Comparison of ENCODE assay signal across 22 cellular contexts in genomic region chr6:137813308-137813707, GRCh38. TPM values are rescaled to one million over a fixed set of nuclear protein-coding genes. Genes with fewer than 3 reads are reported as not detected.
DNase-seq lines count a peak whose midpoint lies in the region; ATAC-seq, FAIRE-seq and TF ChIP-seq lines count a peak whose summit lies in the region.
"Had no signal": no experiment of that assay in that cellular context is flagged by ENCODE, and none has a peak within 500 bp of the region (broad histone marks: within the 10 kb centered on the region; RNA-seq: fewer than 3 reads in every experiment).

No MANE protein-coding gene starts in this region.

- peak; percentile 39 to 54 for ATAC-seq in activated T-cell treated with anti-CD3 and anti-CD28 coated beads, Interleukin-2, amount 50 U/mL, for 72 hours (replicated peaks in 1 of 2)
- ATAC-seq: activated CD4-positive, CD25-positive, alpha-beta regulatory T cell treated with anti-CD3 and anti-CD28 coated beads, Interleukin-2, amount 50 U/mL, for 24 hours; gastrocnemius medialis; pancreas; sciatic nerve had no signal

- H3K4me3 ChIP-seq in bronchial epithelial cell (ENCODE audit: low read depth, low read length) (no peak overlapping the region), prostate gland (no peak overlapping the region)
- H3K4me3 ChIP-seq: gastrocnemius medialis, pancreas had no signal

- POLR2A ChIA-PET in GM10248 (lab: Yijun Ruan, JAX), result no interaction called here

- H3K4me1 ChIP-seq in prostate gland (replicated peaks), result no peaks in the 10 kb centered on the region

- H3K4me1 Mint-ChIP-seq in activated T-cell treated with anti-CD3 and anti-CD28 coated beads, Interleukin-2, amount 50 U/mL, for 72 hours (ENCODE audit: low read depth), result peaks cover 85% of the 10 kb centered on the region
- peaks cover 35% of the 10 kb centered on the region for H3K4me1 Mint-ChIP-seq in nephron progenitor cell

- H3K27me3 ChIP-seq in bronchial epithelial cell (ENCODE audit: control insufficient read depth, insufficient read depth, low read length) (no peaks in the 10 kb centered on the region), prostate gland (replicated peaks; ENCODE audit: insufficient read depth) (no peaks in the 10 kb centered on the region)
- H3K27me3 ChIP-seq: gastrocnemius medialis, pancreas had no signal

- no peaks in the 10 kb centered on the region for H3K9me3 ChIP-seq in prostate gland
- H3K9me3 ChIP-seq: gastrocnemius medialis, pancreas had no signal

- H3K27me3 Mint-ChIP-seq in activated T-cell treated with anti-CD3 and anti-CD28 coated beads, Interleukin-2, amount 50 U/mL, for 72 hours (ENCODE audit: low read depth), result no peaks in the 10 kb centered on the region
- no peaks in the 10 kb centered on the region for H3K27me3 Mint-ChIP-seq in nephron progenitor cell (ENCODE audit: low read depth, poor library complexity)

- no peak for FAIRE-seq in bronchial epithelial cell (lab: Jason Lieb, UNC)
- FAIRE-seq: kidney, pancreas had no signal

- TF ChIP-seq POLR2A in prostate gland (IDR thresholded peaks at IDR 0.05), result no peak

- intact Hi-C loops in prostate gland (cut with DNase I), result no loop called here

- H3K9me3 Mint-ChIP-seq in activated T-cell treated with anti-CD3 and anti-CD28 coated beads, Interleukin-2, amount 50 U/mL, for 72 hours, result no peaks in the 10 kb centered on the region
- no peaks in the 10 kb centered on the region for H3K9me3 Mint-ChIP-seq in nephron progenitor cell
- H3K9me3 Mint-ChIP-seq: activated T-helper 2 cell treated with anti-CD3 and anti-CD28 coated beads, Interferon-gamma antibody, Interleukin-2, Interleukin-4, amounts not matched to agents 10 μg/mL and 5 μg/mL and 100 μg/mL, durations not matched to agents 14 hours and 24 hours and 36 hours had no signal

- peak overlapping the region in 1 of 2 donors; percentile 58 for H3K4me3 Mint-ChIP-seq in activated T-cell treated with anti-CD3 and anti-CD28 coated beads, Interleukin-2, amount 50 U/mL, for 72 hours
- no peak overlapping the region for H3K4me3 Mint-ChIP-seq in nephron progenitor cell

- no peaks in the 10 kb centered on the region for H3K36me3 ChIP-seq in bronchial epithelial cell (ENCODE audit: control insufficient read depth, insufficient read depth, low read length)
- H3K36me3 ChIP-seq in prostate gland, result no peaks in the 10 kb centered on the region
- H3K36me3 ChIP-seq: gastrocnemius medialis, pancreas had no signal

- CTCF ChIA-PET in GM10248 (lab: Yijun Ruan, JAX), result interaction anchor here (1.5 to 7.1 kb wide), 3 partner anchors 15 to 24 kb away, joined by 4 to 73 read pairs (median 4); no protein-coding TSS in a partner anchor

- peaks cover 0 to 2% of the 10 kb centered on the region in 2 donors for H3K36me3 Mint-ChIP-seq in activated T-cell treated with anti-CD3 and anti-CD28 coated beads, Interleukin-2, amount 50 U/mL, for 72 hours (ENCODE audit: insufficient read depth in 2 of 2)
- H3K36me3 Mint-ChIP-seq in nephron progenitor cell (ENCODE audit: low read depth), result no peaks in the 10 kb centered on the region

- TF ChIP-seq CTCF in bronchial epithelial cell (IDR thresholded peaks at IDR 0.05; ENCODE audit: insufficient read depth, low read length, severe bottlenecking) (no peak), prostate gland (IDR thresholded peaks at IDR 0.05) (no peak), GM10248 (IDR thresholded peaks at IDR 0.05; ENCODE audit: control extremely low read depth, extremely low read depth, low read depth, missing control alignments) (no peak), nephron progenitor cell (IDR thresholded peaks at IDR 0.05) (no peak)

- H3K27ac Mint-ChIP-seq in activated T-cell treated with anti-CD3 and anti-CD28 coated beads, Interleukin-2, amount 50 U/mL, for 72 hours, result peak overlapping the region; percentile 67
- no peak overlapping the region for H3K27ac Mint-ChIP-seq in nephron progenitor cell

- H3K27ac ChIP-seq in prostate gland, result no peak overlapping the region
- H3K27ac ChIP-seq: gastrocnemius medialis, pancreas had no signal

- no peak for DNase-seq in activated T-cell treated with anti-CD3 and anti-CD28 coated beads, Interleukin-2, amount 50 U/mL, for 72 hours
- DNase-seq in activated T-cell treated with anti-CD3 and anti-CD28 coated beads, Interleukin-2, amount 50 U/mL, for 1 hour, result no peak
- DNase-seq in HS-5 (ENCODE audit: low read depth), result peak; percentile 68
- DNase-seq in bronchial epithelial cell (ENCODE audit: low read depth), result peak; percentile 100
- DNase-seq in prostate gland (ENCODE audit: low spot score), result peak; percentile 65
- DNase-seq in RPMI8226, result no peak
- no peak for DNase-seq in GM10248 (ENCODE audit: extremely low spot score)
- DNase-seq in nephron progenitor cell, result no peak
- DNase-seq: amygdala, caudate nucleus, gastrocnemius medialis, GOT3, KG1, kidney, NCI-H1048, NCI-H2081, NCI-H524, pancreas, T1000 had no signal

RNA-seq across cellular contexts. Expression of gene TNFAIP3, which starts 53.8 kb away (rescaled TPM):
- 100 to 1,000 TPM; 350 to 510 TPM for total RNA-seq in activated T-cell treated with anti-CD3 and anti-CD28 coated beads, Interleukin-2, amount 50 U/mL, for 72 hours
- total RNA-seq in bronchial epithelial cell, result 2.1 and 3.2 TPM in 2 replicates
- total RNA-seq in prostate gland, result 10 to 100 TPM; 13.0 to 19.9 TPM

Comparison
In these comparisons a context has a peak if more than half of its experiments do, and no peak if none do; other contexts are left out.
1. DNase-seq: peak in HS-5 (single experiment), bronchial epithelial cell (single experiment) and prostate gland (single experiment); none in activated T-cell treated with anti-CD3 and anti-CD28 coated beads, Interleukin-2, amount 50 U/mL, for 72 hours (0 of 2), activated T-cell treated with anti-CD3 and anti-CD28 coated beads, Interleukin-2, amount 50 U/mL, for 1 hour (single experiment), RPMI8226 (single experiment), GM10248 (single experiment) and nephron progenitor cell (single experiment).
2. RNA of gene TNFAIP3, which starts 53.8 kb away (total RNA-seq): 350 to 510 TPM in activated T-cell treated with anti-CD3 and anti-CD28 coated beads, Interleukin-2, amount 50 U/mL, for 72 hours; 13.0 to 19.9 TPM in prostate gland and 2.1 to 3.2 TPM in bronchial epithelial cell; every median in the first group is over 10 times any median in the second.